Comparison of ENCODE assay signal across 8 cellular contexts in genomic region chr1:11680270-11681070, GRCh38. TPM values are rescaled to one million over a fixed set of nuclear protein-coding genes. Genes with fewer than 3 reads are reported as not detected.
DNase-seq lines count a peak whose midpoint lies in the region; ATAC-seq and TF ChIP-seq lines count a peak whose summit lies in the region.

No MANE protein-coding gene starts in this region.

- no peak overlapping the region for H3K27ac Mint-ChIP-seq in Caco-2 (ENCODE audit: unreplicated experiment)

- no peaks in the 10 kb centered on the region for H3K4me1 Mint-ChIP-seq in Caco-2 (ENCODE audit: low read depth, unreplicated experiment)

- H3K9me3 Mint-ChIP-seq in Caco-2 (ENCODE audit: unreplicated experiment) = no peaks in the 10 kb centered on the region

- intact Hi-C loops in Caco-2 (cut with micrococcal nuclease; ENCODE audit: unreplicated experiment) = no loop called here
- intact Hi-C loops in ascending aorta (cut with DNase I) = loop anchor here (1.0 to 5.0 kb wide), 4 partner anchors 16 to 124 kb away; partner anchors contain the start of genes FBXO2, FBXO44, FBXO6 and MTHFR

- H3K27me3 ChIP-seq in Caco-2 (replicated peaks; ENCODE audit: control insufficient read depth, insufficient read depth, low read length) = peaks cover 1% of the 10 kb centered on the region; the same call in 1 of the 2 replicates
- H3K27me3 ChIP-seq in HUES48 (ENCODE audit: control insufficient read depth, insufficient read depth, low read length) = no peaks in the 10 kb centered on the region
- no peaks in the 10 kb centered on the region for H3K27me3 ChIP-seq in ascending aorta

- H3K36me3 ChIP-seq in Caco-2 (ENCODE audit: control insufficient read depth, insufficient read depth, low read length) = peaks cover under 1% of the 10 kb centered on the region; the same call in 1 of the 2 replicates
- H3K36me3 ChIP-seq in HUES48 (ENCODE audit: control insufficient read depth, insufficient read depth, low read length) = peaks cover 42% of the 10 kb centered on the region
- H3K36me3 ChIP-seq in ascending aorta = peaks cover 11 to 20% of the 10 kb centered on the region in 2 donors

- BruUV-seq in Caco-2 (replicated peaks; lab: Mats Ljungman, UMichigan) = no TSS peak

- H3K9ac ChIP-seq in HUES48 (ENCODE audit: low read depth, low read length) = peak overlapping the region; percentile 81

- CTCF ChIA-PET in Caco-2 (lab: Charles Lee) = interaction anchor here (0.6 kb wide), 1 partner anchor 27 kb away, joined by 3 read pairs; no protein-coding TSS in a partner anchor

- peak overlapping the region; percentile 83 for H3K4me3 Mint-ChIP-seq in Caco-2 (ENCODE audit: unreplicated experiment)

- POLR2A ChIA-PET in Caco-2 (lab: Charles Lee) = no interaction called here

- ATAC-seq in GM21381 (IDR thresholded peaks at IDR 0.05; ENCODE audit: unreplicated experiment) = peak; percentile 24
- ATAC-seq in stimulated activated naive CD8-positive, alpha-beta T cell treated with anti-CD3 and anti-CD28 coated beads, Interleukin-15, Interleukin-2, amounts not matched to agents 100 U/mL and 50 U/mL, for 24 hours = peak; percentile 14

- H3K36me3 Mint-ChIP-seq in Caco-2 (ENCODE audit: insufficient read depth, unreplicated experiment) = peaks cover 14% of the 10 kb centered on the region

- TF ChIP-seq CTCF in Caco-2 (IDR thresholded peaks at IDR 0.05; ENCODE audit: insufficient read depth in 1 of 2, low read depth in 1 of 2, low read length in 1 of 2, severe bottlenecking in 1 of 2, unreplicated experiment in 1 of 2) (no peak), ascending aorta (IDR thresholded peaks at IDR 0.05) (no peak)

- peak overlapping the region; percentile 100 for H3K27ac ChIP-seq in HUES48 (ENCODE audit: low read depth, low read length)
- peak overlapping the region; percentile 68 to 89 for H3K27ac ChIP-seq in ascending aorta

- H3K4me3 ChIP-seq in Caco-2 (ENCODE audit: low read depth, low read length) (peak overlapping the region; percentile 71), HUES48 (ENCODE audit: low read depth, low read length) (peak overlapping the region; percentile 78), ascending aorta (peak overlapping the region; percentile 81 to 90)

- no peaks in the 10 kb centered on the region for H3K9me3 ChIP-seq in Caco-2
- no peaks in the 10 kb centered on the region for H3K9me3 ChIP-seq in HUES48 (ENCODE audit: control insufficient read depth, insufficient read depth, low read length)
- H3K9me3 ChIP-seq in ascending aorta = no peaks in the 10 kb centered on the region

- DNase-seq in Caco-2 (no peak), ascending aorta (ENCODE audit: low spot score in 2 of 2) (peak in 1 of 2 donors; percentile 70), iris pigment epithelial cell (ENCODE audit: low read depth) (peak; percentile 37), NCI-H2107 treated with DMSO at 0.1 percent for 48 hours (lab: John Stamatoyannopoulos, UW; ENCODE audit: unreplicated experiment) (no peak), hippocampal formation (lab: John Stamatoyannopoulos, UW) (no peak)
- DNase-seq in stimulated activated naive CD8-positive, alpha-beta T cell treated with anti-CD3 and anti-CD28 coated beads, Interleukin-15, Interleukin-2, amounts not matched to agents 100 U/mL and 50 U/mL, for 24 hours = no peak

- no peaks in the 10 kb centered on the region for H3K27me3 Mint-ChIP-seq in Caco-2 (ENCODE audit: insufficient read depth, unreplicated experiment)

- no peaks in the 10 kb centered on the region for H3K4me1 ChIP-seq in Caco-2
- H3K4me1 ChIP-seq in HUES48 (ENCODE audit: control insufficient read depth, insufficient read depth, low read length) = peaks cover 31% of the 10 kb centered on the region
- peaks cover 0 to 5% of the 10 kb centered on the region in 2 donors for H3K4me1 ChIP-seq in ascending aorta

RNA-seq across cellular contexts. Expression of gene MAD2L2, which starts 0.5 kb away (rescaled TPM):
- total RNA-seq in Caco-2 (2022) (45.2 and 49.9 TPM in 2 replicates), ascending aorta (18.3 TPM)

RNA-seq across cellular contexts. Expression of gene DRAXIN, which starts 11.0 kb away (rescaled TPM):
- total RNA-seq in Caco-2 (2022) (0.05 TPM in 1 of 2 replicates, not detected in the other), ascending aorta (1.8 TPM)

RNA-seq across cellular contexts. Expression of gene FBXO6, which starts 16.5 kb away (rescaled TPM):
- total RNA-seq in Caco-2 (2022) = 9.1 and 9.7 TPM in 2 replicates
- total RNA-seq in ascending aorta = 7.9 TPM

RNA-seq across cellular contexts. Expression of gene FBXO44, which starts 25.8 kb away (rescaled TPM):
- total RNA-seq in Caco-2 (2022) = 21.2 and 22.6 TPM in 2 replicates
- 62.7 TPM for total RNA-seq in ascending aorta

RNA-seq across cellular contexts. Expression of gene FBXO2, which starts 26.2 kb away (rescaled TPM):
- total RNA-seq in Caco-2 (2022) (78.5 and 79.8 TPM in 2 replicates), ascending aorta (6.1 TPM)
